ENCODE assay signal across 8 cellular contexts in the genomic region with DNA sequence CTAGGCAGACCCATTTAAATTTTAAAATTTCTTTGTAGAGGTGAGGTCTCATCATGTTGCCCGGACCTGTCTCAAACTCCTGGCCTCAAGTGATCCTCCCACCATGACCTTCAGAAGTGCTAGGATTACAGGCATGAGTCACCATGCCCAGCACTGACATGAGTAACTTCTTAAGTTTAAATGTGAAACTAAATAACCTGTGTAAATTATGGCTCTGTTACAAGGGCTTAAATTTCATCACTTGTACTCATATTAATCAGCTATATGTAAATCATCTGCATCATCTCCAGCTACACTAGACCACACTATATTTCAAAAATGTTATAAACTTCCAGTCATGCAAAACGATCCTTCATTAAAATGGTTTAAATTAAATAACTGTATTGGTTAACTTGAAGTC. TPM values are rescaled to one million over a fixed set of nuclear protein-coding genes. Genes with fewer than 3 reads are reported as not detected.
DNase-seq lines count a peak whose midpoint lies in the region; ATAC-seq, FAIRE-seq and TF ChIP-seq lines count a peak whose summit lies in the region.

No MANE protein-coding gene starts in this region.

- peaks cover 4% of the 10 kb centered on the region for H3K36me3 Mint-ChIP-seq in WTC11

- ATAC-seq in HG02798 (IDR thresholded peaks at IDR 0.05; ENCODE audit: poor library complexity, unreplicated experiment) (peak; percentile 66), WTC11 (no peak), HG02678 (IDR thresholded peaks at IDR 0.05; ENCODE audit: unreplicated experiment) (no peak), HG02852 (IDR thresholded peaks at IDR 0.05; ENCODE audit: unreplicated experiment) (no peak)

- no peaks in the 10 kb centered on the region for H3K9me3 Mint-ChIP-seq in WTC11

- CTCF ChIA-PET in WTC11 (lab: Charles Lee): interaction anchor here (1.9 kb wide), 1 partner anchor 12 kb away, joined by 6 read pairs; no protein-coding TSS in a partner anchor

- peaks cover 6% of the 10 kb centered on the region for H3K4me1 Mint-ChIP-seq in WTC11

- POLR2A ChIA-PET in WTC11 (lab: Charles Lee): no interaction called here

- H3K27ac Mint-ChIP-seq in WTC11: 0 out of 2 replicates have a peak overlapping the region, but pooled peaks have one; percentile 3

- no peak for DNase-seq in GM12892 (ENCODE audit: insufficient read length)
- DNase-seq in WTC11 (ENCODE audit: low spot score): no peak
- DNase-seq in iris pigment epithelial cell (ENCODE audit: low read depth): peak; percentile 92
- DNase-seq in effector CD4-positive, alpha-beta T cell: no peak
- DNase-seq in NCI-H146 treated with DMSO at 0.1 percent for 48 hours (lab: John Stamatoyannopoulos, UW; ENCODE audit: unreplicated experiment): no peak

- TF ChIP-seq CTCF in WTC11 (IDR thresholded peaks at IDR 0.05): no peak

- no peaks in the 10 kb centered on the region for H3K27me3 Mint-ChIP-seq in WTC11 (ENCODE audit: low read depth)

- no peak for TF ChIP-seq POLR2A in GM12892 (IDR thresholded peaks at IDR 0.05; ENCODE audit: low read depth, low read length)

- peak; percentile 81 for FAIRE-seq in GM12892 (lab: Jason Lieb, UNC)

- H3K4me3 Mint-ChIP-seq in WTC11: no peak overlapping the region

TF ChIP-seq in WTC11, 78 proteins besides CTCF, POLR2A, EP300 and RAD21:
- TF ChIP-seq, protein P1, sequence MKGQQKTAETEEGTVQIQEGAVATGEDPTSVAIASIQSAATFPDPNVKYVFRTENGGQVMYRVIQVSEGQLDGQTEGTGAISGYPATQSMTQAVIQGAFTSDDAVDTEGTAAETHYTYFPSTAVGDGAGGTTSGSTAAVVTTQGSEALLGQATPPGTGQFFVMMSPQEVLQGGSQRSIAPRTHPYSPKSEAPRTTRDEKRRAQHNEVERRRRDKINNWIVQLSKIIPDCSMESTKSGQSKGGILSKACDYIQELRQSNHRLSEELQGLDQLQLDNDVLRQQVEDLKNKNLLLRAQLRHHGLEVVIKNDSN (CRISPR knock-in tag; IDR thresholded peaks at IDR 0.05): no peak
- TF ChIP-seq ZBTB21 (CRISPR knock-in tag; IDR thresholded peaks at IDR 0.05; ENCODE audit: borderline replicate concordance) (no peak), CBFB (CRISPR knock-in tag; IDR thresholded peaks at IDR 0.05; ENCODE audit: low read depth) (no peak)

RNA-seq across cellular contexts. Expression of gene ATAD1, which starts 56.1 kb away (rescaled TPM):
- polyA plus RNA-seq in GM12892 (2012; ENCODE audit: missing spikeins): 33.6 TPM
- total RNA-seq in WTC11 (2021): 43.7 to 46.7 TPM (median 45.5 TPM) in 3 replicates
